In the genomic region with DNA sequence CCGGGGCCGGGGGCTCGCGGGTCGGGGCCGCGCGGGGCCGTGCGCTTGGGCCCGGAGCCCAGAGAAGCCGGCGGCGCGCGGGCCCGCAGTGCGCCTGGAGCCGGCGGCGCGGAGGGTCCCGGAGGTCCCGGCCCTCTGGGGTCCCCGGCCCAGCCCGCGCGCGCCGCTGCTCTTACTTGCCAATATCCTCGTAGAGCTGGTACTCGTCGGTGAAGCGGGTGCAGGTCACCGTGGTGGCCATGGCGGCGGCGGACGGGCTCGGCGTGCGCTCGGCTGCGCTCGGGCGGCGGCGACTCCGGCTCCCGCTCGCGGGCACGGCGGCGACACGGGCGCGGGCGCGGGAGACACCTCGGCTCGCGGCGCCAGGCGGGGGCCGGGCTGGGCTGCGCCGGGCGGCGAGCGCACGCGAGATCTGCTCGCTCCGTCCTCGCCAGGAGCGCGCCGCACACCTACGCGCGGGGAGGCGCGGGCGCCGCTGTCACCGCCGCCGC, we compare ENCODE assay signal across 8 cellular contexts. TPM values are rescaled to one million over a fixed set of nuclear protein-coding genes. Genes with fewer than 3 reads are reported as not detected.
DNase-seq lines count a peak whose midpoint lies in the region; ATAC-seq, FAIRE-seq and TF ChIP-seq lines count a peak whose summit lies in the region.

Gene CAMK2B, minus strand, starts transcription at position 414 of the 491 bp plus-strand sequence. Its CDS starts 173 bp downstream, at position 241.

- peaks cover 23% of the 10 kb centered on the region for H3K4me1 Mint-ChIP-seq in progenitor cell of endocrine pancreas (ENCODE audit: low read depth)

- H3K4me1 ChIP-seq in GM23248 (ENCODE audit: insufficient read depth) (no peaks in the 10 kb centered on the region), foreskin keratinocyte (no peaks in the 10 kb centered on the region), ovary (ENCODE audit: insufficient read depth) (no peaks in the 10 kb centered on the region)

- H3K36me3 Mint-ChIP-seq in progenitor cell of endocrine pancreas (ENCODE audit: insufficient read depth) = no peaks in the 10 kb centered on the region

- peak; percentile 33 for ATAC-seq in foreskin keratinocyte
- ATAC-seq in GM18519 (IDR thresholded peaks at IDR 0.05; ENCODE audit: low FRiP score, unreplicated experiment) = no peak

- no peaks in the 10 kb centered on the region for H3K9me3 Mint-ChIP-seq in progenitor cell of endocrine pancreas (ENCODE audit: low read depth)

- no peaks in the 10 kb centered on the region for H3K79me2 ChIP-seq in GM23248 (ENCODE audit: insufficient read depth)

- TF ChIP-seq POLR2A in ovary (IDR thresholded peaks at IDR 0.05) = no peak

- peak within 1 kb of the TSS; percentile 52; the same call in 1 of the 2 replicates for H3K4me3 ChIP-seq in GM23248
- 0 out of 2 replicates have a peak within 1 kb of the TSS, but pooled peaks have one; percentile 14 for H3K4me3 ChIP-seq in SK-N-MC
- no peak within 1 kb of the TSS for H3K4me3 ChIP-seq in ovary

- H3K36me3 ChIP-seq in GM23248 (ENCODE audit: low read depth) = no peaks in the 10 kb centered on the region
- H3K36me3 ChIP-seq in SK-N-MC (ENCODE audit: insufficient read depth, low read length) = no peaks in the 10 kb centered on the region
- no peaks in the 10 kb centered on the region for H3K36me3 ChIP-seq in ovary

- peak within 1 kb of the TSS; percentile 95 for H3K4me3 Mint-ChIP-seq in progenitor cell of endocrine pancreas (ENCODE audit: low read depth)

- H3K27ac ChIP-seq in GM23248 = no peak within 1 kb of the TSS
- H3K27ac ChIP-seq in SK-N-MC = no peak within 1 kb of the TSS
- H3K27ac ChIP-seq in foreskin keratinocyte = no peak within 1 kb of the TSS
- no peak within 1 kb of the TSS for H3K27ac ChIP-seq in ovary

- no peaks in the 10 kb centered on the region for H3K9me3 ChIP-seq in GM23248 (ENCODE audit: low read depth)
- no peaks in the 10 kb centered on the region for H3K9me3 ChIP-seq in SK-N-MC (ENCODE audit: low read depth, low read length)
- H3K9me3 ChIP-seq in ovary = no peaks in the 10 kb centered on the region

- no peaks in the 10 kb centered on the region for H4K20me1 ChIP-seq in GM23248 (ENCODE audit: insufficient read depth)

- H3K27ac Mint-ChIP-seq in progenitor cell of endocrine pancreas = peak within 1 kb of the TSS; percentile 46

- WGBS in GM23248 (ENCODE audit: low coverage in 1 of 2, low lambda C conversion rate in 2 of 2, missing lambda C conversion rate in 2 of 2), 2 experiments = 1% methylated on average over 25 to 35 of the region's 89 CpGs
- WGBS in ovary, 3 donors = 0 to 1% (median 0%) methylated on average over 45 to 89 of the region's 89 CpGs

- no peak within 1 kb of the TSS for H3K9ac ChIP-seq in GM23248
- no peak within 1 kb of the TSS for H3K9ac ChIP-seq in SK-N-MC (ENCODE audit: insufficient read length)

- H3K4me2 ChIP-seq in GM23248 (ENCODE audit: unreplicated experiment) = no peak within 1 kb of the TSS

- FAIRE-seq in D721Med (lab: Jason Lieb, UNC) = no peak

- no peaks in the 10 kb centered on the region for H3K9me2 ChIP-seq in GM23248 (ENCODE audit: insufficient read depth)

- H3F3A ChIP-seq in GM23248 (ENCODE audit: insufficient read depth) = no peaks in the 10 kb centered on the region

- TF ChIP-seq CTCF in foreskin keratinocyte (conservative IDR thresholded peaks at IDR 0.05) (no peak), progenitor cell of endocrine pancreas (IDR thresholded peaks at IDR 0.05; ENCODE audit: unreplicated experiment) (no peak), ovary (IDR thresholded peaks at IDR 0.05) (no peak), D721Med (IDR thresholded peaks at IDR 0.05; ENCODE audit: insufficient read depth, missing control alignments) (no peak)

- peak; percentile 41 for DNase-seq in GM23248
- DNase-seq in SK-N-MC (ENCODE audit: low read depth, low spot score) = no peak
- no peak for DNase-seq in foreskin keratinocyte
- DNase-seq in progenitor cell of endocrine pancreas (ENCODE audit: low spot score, unreplicated experiment) = no peak
- DNase-seq in ovary = no peak
- DNase-seq in NCI-H510A (lab: John Stamatoyannopoulos, UW) = no peak
- no peak for DNase-seq in D721Med (ENCODE audit: insufficient read length, low spot score)

- intact Hi-C loops in ovary (cut with DNase I) = no loop called here

- TF ChIP-seq EP300 in ovary (IDR thresholded peaks at IDR 0.05) = no peak

- H3K27me3 ChIP-seq in GM23248 (replicated peaks; ENCODE audit: insufficient read depth) = peaks cover 19% of the 10 kb centered on the region
- H3K27me3 ChIP-seq in foreskin keratinocyte = peaks cover 44% of the 10 kb centered on the region
- no peaks in the 10 kb centered on the region for H3K27me3 ChIP-seq in ovary

- in situ Hi-C loops in GM23248 (cut with MboI) = no loop called here

- H3K27me3 Mint-ChIP-seq in progenitor cell of endocrine pancreas = peaks cover 57% of the 10 kb centered on the region

- H2AFZ ChIP-seq in GM23248 = no peak within 1 kb of the TSS

RNA-seq across cellular contexts. Expression of gene CAMK2B, which starts in this region (rescaled TPM):
- total RNA-seq in GM23248 (2014; rRNA removed; shearing (Covaris generic)) = 2.5 and 9.1 TPM in 2 replicates
- polyA plus RNA-seq in GM23248 (2016; fragmentation: Nextera tagmentation; extraction: Ambion mirVana) (0.78 and 0.79 TPM in 2 replicates), foreskin keratinocyte (0.88 and 1.3 TPM in 2 replicates), ovary (under 1 TPM; 0.22 to 0.48 TPM)
- total RNA-seq in foreskin keratinocyte (0.46 and 1.5 TPM in 2 replicates), progenitor cell of endocrine pancreas (9.3 and 12.2 TPM in 2 replicates), ovary (1 to 10 TPM in 1 of 7 donors, under 1 TPM in 4, not detected in 2; 0.24 to 1.4 (median 0.45) TPM)
